ENCODE assay signal across 1 cellular context in the genomic region with DNA sequence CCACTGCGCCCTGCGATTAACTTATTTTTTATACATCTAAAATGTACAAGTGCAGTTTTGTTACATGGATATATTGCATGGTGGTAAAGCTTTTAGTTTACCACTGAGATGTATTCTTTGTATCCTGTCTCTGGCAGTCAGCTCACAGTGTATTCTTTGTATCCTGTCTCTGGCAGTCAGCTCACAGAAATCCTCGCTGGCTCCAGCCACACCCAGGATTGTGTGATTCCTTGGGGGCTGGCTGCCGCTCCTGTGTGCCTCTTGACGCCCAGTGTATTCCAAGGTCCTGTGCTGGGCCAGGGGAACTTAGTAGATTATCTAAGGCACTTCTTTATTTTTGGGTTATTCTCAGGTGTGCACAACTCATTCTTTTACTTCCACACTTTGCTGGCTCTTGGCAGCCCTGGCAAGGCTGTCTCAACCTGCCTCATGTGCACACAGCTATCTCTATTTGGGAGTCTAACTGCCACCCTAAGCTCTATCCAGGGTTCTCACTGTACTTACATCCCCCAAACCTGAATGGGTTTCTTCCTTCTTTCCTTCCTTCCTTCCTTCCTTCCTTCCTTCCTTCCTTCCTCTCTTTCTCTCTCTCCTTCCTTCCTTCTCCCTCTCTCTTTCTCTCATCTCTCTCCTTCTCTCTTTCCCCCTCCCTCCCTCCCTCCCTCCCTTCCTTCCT.
TF ChIP-seq lines count a peak whose summit lies in the region.

No MANE protein-coding gene starts in this region.

TF ChIP-seq in GM23338, 12 proteins besides CTCF, POLR2A, EP300 and RAD21:
- no peak for TF ChIP-seq ETS1 (IDR thresholded peaks at IDR 0.05)
- TF ChIP-seq ZNF331 (CRISPR knock-in tag; IDR thresholded peaks at IDR 0.05; ENCODE audit: low read depth) = no peak
- no peak for TF ChIP-seq STAT1 (IDR thresholded peaks at IDR 0.05; ENCODE audit: unreplicated experiment)
- TF ChIP-seq, protein P1, sequence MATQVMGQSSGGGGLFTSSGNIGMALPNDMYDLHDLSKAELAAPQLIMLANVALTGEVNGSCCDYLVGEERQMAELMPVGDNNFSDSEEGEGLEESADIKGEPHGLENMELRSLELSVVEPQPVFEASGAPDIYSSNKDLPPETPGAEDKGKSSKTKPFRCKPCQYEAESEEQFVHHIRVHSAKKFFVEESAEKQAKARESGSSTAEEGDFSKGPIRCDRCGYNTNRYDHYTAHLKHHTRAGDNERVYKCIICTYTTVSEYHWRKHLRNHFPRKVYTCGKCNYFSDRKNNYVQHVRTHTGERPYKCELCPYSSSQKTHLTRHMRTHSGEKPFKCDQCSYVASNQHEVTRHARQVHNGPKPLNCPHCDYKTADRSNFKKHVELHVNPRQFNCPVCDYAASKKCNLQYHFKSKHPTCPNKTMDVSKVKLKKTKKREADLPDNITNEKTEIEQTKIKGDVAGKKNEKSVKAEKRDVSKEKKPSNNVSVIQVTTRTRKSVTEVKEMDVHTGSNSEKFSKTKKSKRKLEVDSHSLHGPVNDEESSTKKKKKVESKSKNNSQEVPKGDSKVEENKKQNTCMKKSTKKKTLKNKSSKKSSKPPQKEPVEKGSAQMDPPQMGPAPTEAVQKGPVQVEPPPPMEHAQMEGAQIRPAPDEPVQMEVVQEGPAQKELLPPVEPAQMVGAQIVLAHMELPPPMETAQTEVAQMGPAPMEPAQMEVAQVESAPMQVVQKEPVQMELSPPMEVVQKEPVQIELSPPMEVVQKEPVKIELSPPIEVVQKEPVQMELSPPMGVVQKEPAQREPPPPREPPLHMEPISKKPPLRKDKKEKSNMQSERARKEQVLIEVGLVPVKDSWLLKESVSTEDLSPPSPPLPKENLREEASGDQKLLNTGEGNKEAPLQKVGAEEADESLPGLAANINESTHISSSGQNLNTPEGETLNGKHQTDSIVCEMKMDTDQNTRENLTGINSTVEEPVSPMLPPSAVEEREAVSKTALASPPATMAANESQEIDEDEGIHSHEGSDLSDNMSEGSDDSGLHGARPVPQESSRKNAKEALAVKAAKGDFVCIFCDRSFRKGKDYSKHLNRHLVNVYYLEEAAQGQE (IDR thresholded peaks at IDR 0.05; ENCODE audit: unreplicated experiment) = no peak
- no peak for TF ChIP-seq CREB1 (CRISPR knock-in tag; IDR thresholded peaks at IDR 0.05; ENCODE audit: low read depth)
- TF ChIP-seq ZNF462 (CRISPR knock-in tag; IDR thresholded peaks at IDR 0.05) = no peak
- TF ChIP-seq EZH2 (IDR thresholded peaks at IDR 0.05; ENCODE audit: low read depth, unreplicated experiment) = no peak
- TF ChIP-seq ZNF114 (CRISPR knock-in tag; IDR thresholded peaks at IDR 0.05) = no peak
- TF ChIP-seq EZH2phosphoT487 (IDR thresholded peaks at IDR 0.05; ENCODE audit: unreplicated experiment) = no peak
- no peak for TF ChIP-seq POLR2AphosphoS5 (IDR thresholded peaks at IDR 0.05; ENCODE audit: low read depth)
